ENCODE assay signal across 18 cellular contexts in the genomic region with DNA sequence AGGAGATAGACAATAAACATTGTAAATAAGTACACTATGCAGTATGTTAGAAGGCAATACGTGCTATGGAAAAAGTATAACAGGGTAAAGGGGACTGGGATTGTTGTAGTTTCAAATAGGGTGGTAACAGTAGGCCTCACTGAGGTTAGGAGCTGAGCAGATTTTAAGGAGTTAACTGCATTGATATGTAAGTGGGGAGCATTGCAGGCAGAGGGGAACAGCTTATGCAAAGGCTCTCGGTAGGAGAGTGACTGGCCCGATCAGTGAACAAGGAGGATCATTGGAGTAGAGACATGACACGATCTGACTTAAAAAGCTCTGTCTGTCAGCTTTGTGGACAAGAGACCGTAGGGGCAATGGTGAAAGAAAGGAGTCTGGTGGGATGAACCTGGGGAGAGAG. TPM values are rescaled to one million over a fixed set of nuclear protein-coding genes. Genes with fewer than 3 reads are reported as not detected.
DNase-seq lines count a peak whose midpoint lies in the region; ATAC-seq, FAIRE-seq and TF ChIP-seq lines count a peak whose summit lies in the region.
"Had no signal": no experiment of that assay in that cellular context is flagged by ENCODE, and none has a peak within 500 bp of the region (broad histone marks: within the 10 kb centered on the region; RNA-seq: fewer than 3 reads in every experiment).

No MANE protein-coding gene starts in this region.

- H3K27ac ChIP-seq in H1 (ENCODE audit: low read depth, low read length): no peak overlapping the region
- peak overlapping the region; percentile 33 for H3K27ac ChIP-seq in iPS-18a (ENCODE audit: low read length)
- no peak overlapping the region for H3K27ac ChIP-seq in A673 (ENCODE audit: low read depth, low read length, poor library complexity, severe bottlenecking)
- H3K27ac ChIP-seq: 22Rv1, BLaER1, HL-60 had no signal

- DNase-seq in activated naive CD8-positive, alpha-beta T cell treated with anti-CD3 and anti-CD28 coated beads, Interleukin-2, amount 50 U/mL, for 24 hours: no peak
- DNase-seq in H1 (ENCODE audit: low read depth in 1 of 2, low spot score in 2 of 2): no peak
- DNase-seq in A673 (ENCODE audit: low spot score): no peak
- DNase-seq in stimulated activated naive CD8-positive, alpha-beta T cell treated with anti-CD3 and anti-CD28 coated beads, Interleukin-15, Interleukin-2, amounts not matched to agents 100 U/mL and 50 U/mL, for 24 hours: no peak
- DNase-seq: AML-193; CD4-positive, CD25-positive, alpha-beta regulatory T cell; DMS 273 treated with DMSO at 0.1 percent for 48 hours; GOT3; IMR-90; KBM-7 had no signal

- H2AK5ac ChIP-seq in H1 (ENCODE audit: low read depth, low read length): no peak overlapping the region

- CTCF ChIA-PET in H1 (lab: Charles Lee; ENCODE audit: partially characterized antibody) (interaction anchor here (1.1 kb wide), 1 partner anchor 95 kb away, joined by 3 read pairs; no protein-coding TSS in a partner anchor), A673 (lab: Charles Lee) (no interaction called here)

- H3K4me1 Mint-ChIP-seq in activated naive CD8-positive, alpha-beta T cell (ENCODE audit: low read depth): no peaks in the 10 kb centered on the region
- H3K4me1 Mint-ChIP-seq in activated naive CD8-positive, alpha-beta T cell treated with anti-CD3 and anti-CD28 coated beads, Interleukin-2, amount 50 U/mL, for 24 hours: no peaks in the 10 kb centered on the region

- H3K4me1 ChIP-seq in H1 (replicated peaks in 1 of 4; ENCODE audit: control insufficient read depth in 3 of 4, insufficient read depth in 4 of 4, low read length in 3 of 4) (peaks cover 0 to 9% (median 6%) of the 10 kb centered on the region in 4 experiments; a peak in 5 of 7 replicates), iPS-18a (ENCODE audit: control insufficient read depth, low read depth, low read length) (peaks cover 10% of the 10 kb centered on the region), A673 (ENCODE audit: insufficient read depth, low read length, poor library complexity, severe bottlenecking) (no peaks in the 10 kb centered on the region)
- H3K4me1 ChIP-seq: BLaER1 had no signal

- H2BK12ac ChIP-seq in H1 (ENCODE audit: low read depth, low read length): no peak overlapping the region

- no peaks in the 10 kb centered on the region for H3K27me3 Mint-ChIP-seq in activated naive CD8-positive, alpha-beta T cell
- no peaks in the 10 kb centered on the region for H3K27me3 Mint-ChIP-seq in activated naive CD8-positive, alpha-beta T cell treated with anti-CD3 and anti-CD28 coated beads, Interleukin-2, amount 50 U/mL, for 24 hours
- H3K27me3 Mint-ChIP-seq: CD4-positive, CD25-positive, alpha-beta regulatory T cell had no signal

- peak overlapping the region; percentile 18 for H3K27ac Mint-ChIP-seq in activated naive CD8-positive, alpha-beta T cell
- no peak overlapping the region for H3K27ac Mint-ChIP-seq in activated naive CD8-positive, alpha-beta T cell treated with anti-CD3 and anti-CD28 coated beads, Interleukin-2, amount 50 U/mL, for 24 hours
- H3K27ac Mint-ChIP-seq: CD4-positive, CD25-positive, alpha-beta regulatory T cell had no signal

- no peak overlapping the region for H3K4ac ChIP-seq in H1 (replicated peaks; ENCODE audit: insufficient read length, low read depth, low read length)

- peaks cover 0 to 18% (median 12%) of the 10 kb centered on the region in 4 experiments; a peak in 6 of 8 replicates for H3K36me3 ChIP-seq in H1 (ENCODE audit: control insufficient read depth in 2 of 4, insufficient read depth in 4 of 4, low read length in 3 of 4)
- H3K36me3 ChIP-seq in iPS-18a (ENCODE audit: control insufficient read depth, low read depth, low read length): peaks cover 10% of the 10 kb centered on the region
- H3K36me3 ChIP-seq in A673 (ENCODE audit: insufficient read depth, low read length, poor library complexity, severe bottlenecking): peaks cover 46% of the 10 kb centered on the region

- TF ChIP-seq CTCF in H1 (IDR thresholded peaks at IDR 0.05; ENCODE audit: control extremely low read depth in 1 of 3, insufficient read depth in 1 of 3, low read depth in 1 of 3, low read length in 3 of 3) (no peak), A673 (conservative IDR thresholded peaks at IDR 0.05; ENCODE audit: low read depth, low read length) (no peak)

- no peaks in the 10 kb centered on the region for H3K23me2 ChIP-seq in H1 (ENCODE audit: low read depth, low read length)

- BruUV-seq in A673 (replicated peaks; lab: Mats Ljungman, UMichigan): no TSS peak

- H4K8ac ChIP-seq in H1 (ENCODE audit: extremely low read depth, insufficient read depth, low read length): no peak overlapping the region

- intact Hi-C loops in A673 (cut with micrococcal nuclease; ENCODE audit: unreplicated experiment): no loop called here

- H2BK20ac ChIP-seq in H1 (ENCODE audit: low read length): no peak overlapping the region

- H3K9me3 ChIP-seq in H1 (ENCODE audit: insufficient read depth in 2 of 2, low read depth in 1 of 2, low read length in 1 of 2) (0 out of 4 replicates have a peak, but pooled peaks cover 0 to 3% of the 10 kb centered on the region in 2 experiments), iPS-18a (ENCODE audit: control insufficient read depth, low read depth, low read length) (no peaks in the 10 kb centered on the region), A673 (ENCODE audit: low read depth, low read length, poor library complexity, severe bottlenecking) (no peaks in the 10 kb centered on the region)
- H3K9me3 ChIP-seq: BLaER1 had no signal

- no peak overlapping the region for H2BK15ac ChIP-seq in H1 (ENCODE audit: low read length)

- WGBS in H1 (ENCODE audit: extremely low coverage in 1 of 2, insufficient coverage in 1 of 2, insufficient read length in 1 of 2, insufficient replicate concordance in 2 of 2, low coverage in 1 of 2, low lambda C conversion rate in 2 of 2, missing lambda C conversion rate in 1 of 2), 2 experiments: 30% methylated on average over 5 of the region's 5 CpGs; no CpG with 5 or more reads in 1 of the 2 experiments

- peaks cover 21% of the 10 kb centered on the region for H3K36me3 Mint-ChIP-seq in activated naive CD8-positive, alpha-beta T cell
- peaks cover 29% of the 10 kb centered on the region for H3K36me3 Mint-ChIP-seq in activated naive CD8-positive, alpha-beta T cell treated with anti-CD3 and anti-CD28 coated beads, Interleukin-2, amount 50 U/mL, for 24 hours (ENCODE audit: low read depth)

- no peaks in the 10 kb centered on the region for H3K9me3 Mint-ChIP-seq in activated naive CD8-positive, alpha-beta T cell (ENCODE audit: low read depth)
- no peaks in the 10 kb centered on the region for H3K9me3 Mint-ChIP-seq in activated naive CD8-positive, alpha-beta T cell treated with anti-CD3 and anti-CD28 coated beads, Interleukin-2, amount 50 U/mL, for 24 hours
- H3K9me3 Mint-ChIP-seq: CD4-positive, CD25-positive, alpha-beta regulatory T cell had no signal

- H3K18ac ChIP-seq in H1 (ENCODE audit: extremely low read depth, low read length): no peak overlapping the region

- no peak overlapping the region for H3K4me3 ChIP-seq in H1 (ENCODE audit: extremely low read depth in 1 of 4, insufficient read depth in 2 of 4, low read depth in 3 of 4, low read length in 4 of 4)
- H3K4me3 ChIP-seq in iPS-18a (ENCODE audit: low read length): no peak overlapping the region
- no peak overlapping the region for H3K4me3 ChIP-seq in A673 (ENCODE audit: low read depth, low read length, poor library complexity, severe bottlenecking)
- H3K4me3 ChIP-seq: BLaER1, GM12878 had no signal

- POLR2A ChIA-PET in H1 (lab: Charles Lee; ENCODE audit: partially characterized antibody) (interaction anchor here (1.4 kb wide), 1 partner anchor 19 kb away, joined by 5 read pairs; no protein-coding TSS in a partner anchor), A673 (lab: Charles Lee; ENCODE audit: low non-redundant PET) (no interaction called here)

- H3K56ac ChIP-seq in H1 (replicated peaks; ENCODE audit: insufficient read length, low read depth, low read length): no peak overlapping the region

- no peak for ATAC-seq in activated naive CD8-positive, alpha-beta T cell treated with anti-CD3 and anti-CD28 coated beads, Interleukin-2, amount 50 U/mL, for 24 hours
- ATAC-seq in stimulated activated naive CD8-positive, alpha-beta T cell treated with anti-CD3 and anti-CD28 coated beads, Interleukin-15, Interleukin-2, amounts not matched to agents 100 U/mL and 50 U/mL, for 24 hours: no peak
- no peak for ATAC-seq in GM19035 (IDR thresholded peaks at IDR 0.05; ENCODE audit: unreplicated experiment)
- ATAC-seq: GM12878 had no signal

- H3K79me2 ChIP-seq in H1 (ENCODE audit: control insufficient read depth in 1 of 2, insufficient read depth in 2 of 2, low read length in 2 of 2): no peaks in the 10 kb centered on the region

- H4K5ac ChIP-seq in H1 (ENCODE audit: insufficient read length, low read depth, low read length): no peak overlapping the region

- peak overlapping the region; percentile 87; the same call in 1 of the 2 replicates for H2BK5ac ChIP-seq in H1 (ENCODE audit: low read depth, low read length)

- no peak overlapping the region for H4K91ac ChIP-seq in H1 (replicated peaks; ENCODE audit: insufficient read length, low read length)

- H3K14ac ChIP-seq in H1 (ENCODE audit: insufficient read length): no peak overlapping the region

- H3K23ac ChIP-seq in H1 (ENCODE audit: insufficient read length): no peak overlapping the region

- TF ChIP-seq RAD21 in H1 (IDR thresholded peaks at IDR 0.05 in 1 of 2, conservative IDR thresholded peaks at IDR 0.05 in 1 of 2; ENCODE audit: low read depth in 2 of 2, low read length in 2 of 2): no peak

- H3K27me3 ChIP-seq in H1 (replicated peaks in 1 of 4; ENCODE audit: control insufficient read depth in 3 of 4, extremely low read depth in 1 of 4, insufficient read depth in 3 of 4, low read length in 3 of 4) (no peaks in the 10 kb centered on the region), iPS-18a (ENCODE audit: control insufficient read depth, insufficient read depth, low read length) (no peaks in the 10 kb centered on the region), A673 (replicated peaks; ENCODE audit: insufficient read depth, low read depth, low read length, poor library complexity) (no peaks in the 10 kb centered on the region)
- H3K27me3 ChIP-seq: BLaER1 had no signal

- H2AFZ ChIP-seq in H1 (ENCODE audit: low read length): no peak overlapping the region

- H3K4me3 Mint-ChIP-seq in activated naive CD8-positive, alpha-beta T cell: no peak overlapping the region
- H3K4me3 Mint-ChIP-seq in activated naive CD8-positive, alpha-beta T cell treated with anti-CD3 and anti-CD28 coated beads, Interleukin-2, amount 50 U/mL, for 24 hours: no peak overlapping the region
- H3K4me3 Mint-ChIP-seq: CD4-positive, CD25-positive, alpha-beta regulatory T cell had no signal

- no peaks in the 10 kb centered on the region for H4K20me1 ChIP-seq in H1 (replicated peaks in 1 of 2; ENCODE audit: control insufficient read depth in 1 of 2, insufficient read depth in 2 of 2, low read length in 2 of 2)
- H4K20me1 ChIP-seq: BLaER1 had no signal

- TF ChIP-seq POLR2A in H1 (IDR thresholded peaks at IDR 0.05; ENCODE audit: control extremely low read depth in 1 of 2, low read depth in 2 of 2, low read length in 2 of 2): no peak

- H3K9ac ChIP-seq in H1 (replicated peaks in 1 of 4; ENCODE audit: extremely low read depth in 1 of 4, low read depth in 3 of 4, low read length in 3 of 4) (no peak overlapping the region), iPS-18a (ENCODE audit: low read length) (no peak overlapping the region)
- H3K9ac ChIP-seq: BLaER1 had no signal

- peak overlapping the region; percentile 45 to 56; a peak in 3 of 4 replicates for H3K4me2 ChIP-seq in H1 (ENCODE audit: insufficient read depth in 1 of 2, low read depth in 2 of 2, low read length in 2 of 2)
- H3K4me2 ChIP-seq: BLaER1 had no signal

- FAIRE-seq in H1 (lab: Jason Lieb, UNC): peak; percentile 63
- FAIRE-seq: GM12878, GM18507 had no signal

- no peak overlapping the region for H2BK120ac ChIP-seq in H1 (replicated peaks; ENCODE audit: low read depth, low read length)

- no peaks in the 10 kb centered on the region for H3K79me1 ChIP-seq in H1 (ENCODE audit: low read depth, low read length)

- no peak for TF ChIP-seq EP300 in H1 (IDR thresholded peaks at IDR 0.05; ENCODE audit: borderline replicate concordance in 1 of 2, low read depth in 2 of 2, low read length in 2 of 2)

RNA-seq across cellular contexts. Expression of gene PCCB, which starts 46.8 kb away (rescaled TPM):
- 56.7 and 60.2 TPM in 2 replicates for total RNA-seq in H1 (2021; fragmentation: NEBNext Ultra II Directional; extraction: Animal tissue kit (Norgen Biotek cat#: 25700))
- polyA plus RNA-seq in H1 (2011; rRNA removed): 60.8 and 84.4 TPM in 2 replicates
- polyA plus RNA-seq in H1 (2011; cell fraction: cytosol; rRNA removed): 82.6 TPM
- polyA plus RNA-seq in H1 (2011; cell fraction: nucleus; rRNA removed): 63.8 TPM
- polyA plus RNA-seq in H1 (2012, experiment 1 of 2): 69.8 to 75.3 TPM (median 73.3 TPM) in 4 replicates
- polyA plus RNA-seq in H1 (2012, experiment 2 of 2): 41.3 TPM
- 35.0 TPM for polyA plus RNA-seq in H1 (2013, experiment 1 of 2)
- polyA plus RNA-seq in H1 (2013, experiment 2 of 2): 35.0 TPM
- 112 and 123 TPM in 2 replicates for polyA minus RNA-seq in H1 (2011; rRNA and poly(A)+ RNA removed)
- polyA minus RNA-seq in H1 (2011; cell fraction: cytosol; rRNA and poly(A)+ RNA removed): 44.0 TPM
- polyA minus RNA-seq in H1 (2011; cell fraction: nucleus; rRNA and poly(A)+ RNA removed): 31.8 TPM
- 82.1 and 94.6 TPM in 2 replicates for total RNA-seq in A673 (2021)
